13 cellular contexts compared by ENCODE assay signal in the genomic region with DNA sequence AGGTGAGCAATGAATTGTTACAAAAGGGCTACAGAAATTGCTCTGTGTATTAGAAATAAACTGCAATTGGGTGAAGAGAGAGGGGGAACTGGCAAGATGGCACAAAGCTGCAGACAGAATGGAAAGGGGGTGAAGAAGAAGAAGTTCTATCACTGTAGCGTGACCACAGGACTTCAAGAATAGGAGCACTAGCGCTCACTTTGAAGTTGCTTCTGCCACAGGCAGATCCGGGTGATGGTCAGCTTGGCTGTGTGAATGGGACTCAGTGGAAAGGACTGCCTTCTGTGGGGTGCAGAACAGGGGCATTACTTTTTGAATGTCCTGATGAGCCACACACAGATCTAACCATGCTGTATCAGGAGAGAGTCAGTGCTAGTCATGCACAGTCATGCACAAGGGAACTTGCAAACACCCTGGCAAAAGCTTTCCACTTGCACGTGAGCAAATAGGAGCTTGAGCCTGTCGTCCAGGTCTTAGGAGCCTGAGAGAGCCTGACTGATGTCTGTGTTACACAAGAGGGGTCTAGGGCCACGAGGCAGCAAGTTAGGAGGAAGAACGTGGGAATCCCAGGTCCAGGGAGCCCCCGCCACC. TPM values are rescaled to one million over a fixed set of nuclear protein-coding genes. Genes with fewer than 3 reads are reported as not detected.
DNase-seq lines count a peak whose midpoint lies in the region; ATAC-seq and TF ChIP-seq lines count a peak whose summit lies in the region.
"Had no signal": no experiment of that assay in that cellular context is flagged by ENCODE, and none has a peak within 500 bp of the region (broad histone marks: within the 10 kb centered on the region; RNA-seq: fewer than 3 reads in every experiment).

No MANE protein-coding gene starts in this region.

- peak; percentile 8 for ATAC-seq in central memory CD8-positive, alpha-beta T cell (replicated peaks; ENCODE audit: extremely low read depth, poor library complexity, severe bottlenecking)

- no peak overlapping the region for H2BK120ac ChIP-seq in neuronal stem cell (ENCODE audit: low read depth, low read length)

- peaks cover 7% of the 10 kb centered on the region for H3K4me1 ChIP-seq in OCI-LY1 (ENCODE audit: insufficient read depth, low read length, severe bottlenecking)
- peaks cover 0 to 2% of the 10 kb centered on the region in 2 donors for H3K4me1 ChIP-seq in neuronal stem cell (ENCODE audit: control insufficient read depth in 2 of 2, insufficient read depth in 1 of 2, low read depth in 1 of 2, low read length in 2 of 2)
- peaks cover 0 to 5% (median 4%) of the 10 kb centered on the region in 4 donors for H3K4me1 ChIP-seq in esophagus muscularis mucosa
- H3K4me1 ChIP-seq: HAP-1 had no signal

- DNase-seq in DMS53 (lab: John Stamatoyannopoulos, UW) (peak; percentile 45), DMS53 treated with DMSO at 0.1 percent for 48 hours (lab: John Stamatoyannopoulos, UW; ENCODE audit: unreplicated experiment) (no peak), neuronal stem cell (ENCODE audit: low spot score) (no peak), esophagus muscularis mucosa (ENCODE audit: extremely low spot score) (no peak), LoVo (ENCODE audit: low spot score) (no peak), NCI-H345 treated with DMSO at 0.1 percent for 48 hours (lab: John Stamatoyannopoulos, UW; ENCODE audit: unreplicated experiment) (no peak)
- no peak for DNase-seq in central memory CD8-positive, alpha-beta T cell (ENCODE audit: low spot score in 2 of 2)
- DNase-seq: 8988T had no signal

- no peaks in the 10 kb centered on the region for H3K79me2 ChIP-seq in OCI-LY1 (ENCODE audit: insufficient read depth, low read length)

- H3K4me2 ChIP-seq in OCI-LY1 (ENCODE audit: low read length) = peak overlapping the region; percentile 68
- H3K4me2 ChIP-seq in neuronal stem cell (ENCODE audit: insufficient read depth, low read length, poor library complexity, severe bottlenecking) = no peak overlapping the region

- no peak overlapping the region for H2AK5ac ChIP-seq in neuronal stem cell (ENCODE audit: low read depth, low read length)

- H2BK12ac ChIP-seq in neuronal stem cell (ENCODE audit: low read length) = no peak overlapping the region

- H3F3A ChIP-seq in OCI-LY1 (ENCODE audit: insufficient read depth, low read length) = no peaks in the 10 kb centered on the region

- TF ChIP-seq POLR2A in esophagus muscularis mucosa (IDR thresholded peaks at IDR 0.05; ENCODE audit: low read depth) = no peak

- H3K18ac ChIP-seq in neuronal stem cell (ENCODE audit: low read length) = peak overlapping the region; percentile 18

- H2BK5ac ChIP-seq in neuronal stem cell (ENCODE audit: low read length) = no peak overlapping the region

- H2AFZ ChIP-seq in OCI-LY1 (ENCODE audit: low read length) (no peak overlapping the region), neuronal stem cell (ENCODE audit: low read length) (peak overlapping the region; percentile 74)

- no peak overlapping the region for H3K27ac Mint-ChIP-seq in central memory CD8-positive, alpha-beta T cell (ENCODE audit: low read depth)

- no CpG with 5 or more reads among the region's 8 CpGs for WGBS in neuronal stem cell (ENCODE audit: extremely low coverage in 2 of 2, insufficient read length in 2 of 2, insufficient replicate concordance in 1 of 2), 2 donors
- WGBS in esophagus muscularis mucosa = 73% methylated on average over 8 of the region's 8 CpGs

- no peak overlapping the region for H3K14ac ChIP-seq in neuronal stem cell (ENCODE audit: low read length)

- no peak overlapping the region for H3K9ac ChIP-seq in OCI-LY1 (ENCODE audit: low read length)
- no peak overlapping the region for H3K9ac ChIP-seq in neuronal stem cell (ENCODE audit: low read depth, low read length, poor library complexity)

- no peaks in the 10 kb centered on the region for H3K36me3 ChIP-seq in OCI-LY1 (ENCODE audit: insufficient read depth, low read length)
- H3K36me3 ChIP-seq in neuronal stem cell (replicated peaks in 1 of 2; ENCODE audit: control insufficient read depth in 2 of 2, insufficient read depth in 2 of 2, low read length in 2 of 2) = no peaks in the 10 kb centered on the region
- no peaks in the 10 kb centered on the region for H3K36me3 ChIP-seq in esophagus muscularis mucosa
- H3K36me3 ChIP-seq: cardiac muscle cell, HAP-1, tibial nerve had no signal

- H3K36me3 Mint-ChIP-seq in central memory CD8-positive, alpha-beta T cell (ENCODE audit: insufficient read depth) = no peaks in the 10 kb centered on the region

- H3K27me3 Mint-ChIP-seq in central memory CD8-positive, alpha-beta T cell = peaks cover 12% of the 10 kb centered on the region

- H2BK15ac ChIP-seq in neuronal stem cell (ENCODE audit: low read length) = no peak overlapping the region

- no peaks in the 10 kb centered on the region for H4K20me1 ChIP-seq in OCI-LY1 (ENCODE audit: insufficient read depth, low read length)

- no peaks in the 10 kb centered on the region for H3K9me2 ChIP-seq in OCI-LY1 (ENCODE audit: low read depth, low read length)

- H3K23ac ChIP-seq in neuronal stem cell (ENCODE audit: low read depth, low read length, poor library complexity) = no peak overlapping the region

- peak overlapping the region; percentile 53 for H3K4ac ChIP-seq in neuronal stem cell (ENCODE audit: low read length)

- no peaks in the 10 kb centered on the region; the same call in 1 of the 2 replicates for H3K9me3 ChIP-seq in OCI-LY1 (ENCODE audit: low read length)
- H3K9me3 ChIP-seq in neuronal stem cell (replicated peaks in 1 of 2; ENCODE audit: control insufficient read depth in 2 of 2, insufficient read depth in 1 of 2, low read depth in 1 of 2, low read length in 2 of 2) = no peaks in the 10 kb centered on the region
- H3K9me3 ChIP-seq in esophagus muscularis mucosa = no peaks in the 10 kb centered on the region
- H3K9me3 ChIP-seq: tibial nerve had no signal

- no peak for TF ChIP-seq EP300 in esophagus muscularis mucosa (IDR thresholded peaks at IDR 0.05)

- no peak overlapping the region for H4K91ac ChIP-seq in neuronal stem cell (ENCODE audit: low read depth, low read length, poor library complexity)

- H3K27ac ChIP-seq in OCI-LY1 (ENCODE audit: low read depth, low read length, poor library complexity, severe bottlenecking) (no peak overlapping the region), neuronal stem cell (replicated peaks; ENCODE audit: low read length) (no peak overlapping the region), esophagus muscularis mucosa (replicated peaks in 1 of 4) (no peak overlapping the region)
- H3K27ac ChIP-seq: cardiac muscle cell, tibial nerve had no signal

- H3K4me3 ChIP-seq in OCI-LY1 (ENCODE audit: low read depth, low read length, poor library complexity, severe bottlenecking) (no peak overlapping the region), neuronal stem cell (ENCODE audit: low read length in 2 of 2) (no peak overlapping the region), esophagus muscularis mucosa (no peak overlapping the region)
- H3K4me3 ChIP-seq: cardiac muscle cell, tibial nerve had no signal

- H3K4me3 Mint-ChIP-seq in central memory CD8-positive, alpha-beta T cell = no peak overlapping the region

- TF ChIP-seq CTCF in OCI-LY1 (IDR thresholded peaks at IDR 0.05; ENCODE audit: low read length) (peak; percentile 5; the same call in 1 of the 2 replicates), esophagus muscularis mucosa (IDR thresholded peaks at IDR 0.05) (no peak)

- peaks cover 26% of the 10 kb centered on the region for H3K4me1 Mint-ChIP-seq in central memory CD8-positive, alpha-beta T cell

- H3K27me3 ChIP-seq in OCI-LY1 (ENCODE audit: insufficient read depth, low read length) = peaks cover 6% of the 10 kb centered on the region
- H3K27me3 ChIP-seq in neuronal stem cell (ENCODE audit: control insufficient read depth in 3 of 3, insufficient read depth in 3 of 3, low read depth in 1 of 3, low read length in 3 of 3) = peaks cover 0 to 28% (median 0%) of the 10 kb centered on the region in 3 experiments
- H3K27me3 ChIP-seq in esophagus muscularis mucosa = no peaks in the 10 kb centered on the region
- H3K27me3 ChIP-seq: cardiac muscle cell, tibial nerve had no signal

- H3K9me3 Mint-ChIP-seq in central memory CD8-positive, alpha-beta T cell = no peaks in the 10 kb centered on the region

- H4K8ac ChIP-seq in neuronal stem cell (ENCODE audit: low read depth, low read length) = no peak overlapping the region

- intact Hi-C loops in esophagus muscularis mucosa (cut with DNase I) = no loop called here

- peaks cover 2% of the 10 kb centered on the region for H3K79me1 ChIP-seq in neuronal stem cell (ENCODE audit: low read depth, low read length)

RNA-seq across cellular contexts. Expression of gene IL5, which starts 16.3 kb away (rescaled TPM):
- not detected for polyA plus RNA-seq in neuronal stem cell (2013, experiment 1 of 2)
- not detected for polyA plus RNA-seq in neuronal stem cell (2013, experiment 2 of 2)
- not detected for total RNA-seq in esophagus muscularis mucosa
- total RNA-seq: cardiac muscle cell, pulmonary artery endothelial cell, tibial nerve had no signal
- polyA plus RNA-seq: cardiac muscle cell had no signal

RNA-seq across cellular contexts. Expression of gene RAD50, which starts 29.7 kb away (rescaled TPM):
- 28.2 TPM for polyA plus RNA-seq in neuronal stem cell (2013, experiment 1 of 2)
- 28.4 TPM for polyA plus RNA-seq in neuronal stem cell (2013, experiment 2 of 2)
- 10 to 100 TPM; 24.0 to 39.9 (median 29.3) TPM for total RNA-seq in esophagus muscularis mucosa

RNA-seq across cellular contexts. Expression of gene IRF1, which starts 36.5 kb away (rescaled TPM):
- polyA plus RNA-seq in neuronal stem cell (2013, experiment 1 of 2) = 1.4 TPM
- 1.5 TPM for polyA plus RNA-seq in neuronal stem cell (2013, experiment 2 of 2)
- total RNA-seq in esophagus muscularis mucosa = 100 to 1,000 TPM in 1 of 4 donors, 10 to 100 TPM in 3; 20.6 to 289 (median 29.6) TPM
